Comparison of ENCODE assay signal across 8 cellular contexts in genomic region chr2:8685697-8686358, GRCh38. TPM values are rescaled to one million over a fixed set of nuclear protein-coding genes. Genes with fewer than 3 reads are reported as not detected.
DNase-seq lines count a peak whose midpoint lies in the region; ATAC-seq and TF ChIP-seq lines count a peak whose summit lies in the region.

No MANE protein-coding gene starts in this region.

- no peak for ATAC-seq in GM21786 (IDR thresholded peaks at IDR 0.05; ENCODE audit: unreplicated experiment)

- H4K20me1 ChIP-seq in DOHH2 (ENCODE audit: control insufficient read depth, insufficient read depth, low read depth, low read length) = peaks cover 7% of the 10 kb centered on the region; the same call in 1 of the 2 replicates

- peaks cover 30% of the 10 kb centered on the region for H3K79me2 ChIP-seq in DOHH2 (ENCODE audit: control insufficient read depth, low read length)

- H3K36me3 ChIP-seq in DOHH2 (ENCODE audit: control insufficient read depth, low read length) (peaks cover 18% of the 10 kb centered on the region), H7 (replicated peaks; ENCODE audit: control insufficient read depth, insufficient read depth, low read length) (no peaks in the 10 kb centered on the region)

- DNase-seq in H7 (peak; percentile 95), NCI-H1694 treated with DMSO at 0.1 percent for 48 hours (lab: John Stamatoyannopoulos, UW) (peak; percentile 77), cerebellar cortex (ENCODE audit: low spot score) (peak; percentile 44)
- peak; percentile 59 for DNase-seq in activated CD4-positive, CD25-positive, alpha-beta regulatory T cell treated with anti-CD3 and anti-CD28 coated beads, Interleukin-2, amount 50 U/mL, for 16 hours (ENCODE audit: low read depth, low spot score)
- peak; percentile 57 to 63 for DNase-seq in stimulated activated CD4-positive, alpha-beta T cell treated with anti-CD3 and anti-CD28 coated beads, Interleukin-15, amount 100 ng/mL, for 48 hours (ENCODE audit: low read depth in 2 of 2)

- H3K27ac ChIP-seq in DOHH2 (ENCODE audit: low read depth, low read length) = peak overlapping the region; percentile 78
- peak overlapping the region; percentile 62 for H3K27ac ChIP-seq in layer of hippocampus (ENCODE audit: low read depth, low read length)

- peak; percentile 86 for TF ChIP-seq CTCF in DOHH2 (IDR thresholded peaks at IDR 0.05; ENCODE audit: low read depth, low read length, poor library complexity, severe bottlenecking)

- H3K9me3 ChIP-seq in DOHH2 (ENCODE audit: control insufficient read depth, insufficient read depth, low read length) = no peaks in the 10 kb centered on the region

- H3K4me3 ChIP-seq in DOHH2 (ENCODE audit: low read length) (peak overlapping the region; percentile 85), H7 (ENCODE audit: insufficient read depth, low read depth, low read length) (peak overlapping the region; percentile 49)

- peaks cover 10% of the 10 kb centered on the region for H3F3A ChIP-seq in DOHH2 (ENCODE audit: control insufficient read depth, insufficient read depth)

- peak overlapping the region; percentile 90 for H3K4me2 ChIP-seq in DOHH2 (ENCODE audit: low read length)

- peaks cover 19% of the 10 kb centered on the region for H3K4me1 ChIP-seq in DOHH2 (ENCODE audit: control insufficient read depth, low read length)

- H3K27me3 ChIP-seq in DOHH2 (ENCODE audit: control insufficient read depth, low read length) = no peaks in the 10 kb centered on the region
- H3K27me3 ChIP-seq in H7 (ENCODE audit: control insufficient read depth, insufficient read depth, low read length) = peaks cover 31% of the 10 kb centered on the region
- H3K27me3 ChIP-seq in layer of hippocampus (ENCODE audit: control insufficient read depth, insufficient read depth, low read length) = no peaks in the 10 kb centered on the region

- no peaks in the 10 kb centered on the region for H3K9me2 ChIP-seq in DOHH2 (replicated peaks; ENCODE audit: control insufficient read depth, low read length)

RNA-seq across cellular contexts. Expression of gene ID2, which starts 4.0 kb away (rescaled TPM):
- total RNA-seq in H7 (2014; rRNA removed; shearing (Covaris generic)) = 38.7 and 58.2 TPM in 2 replicates

Comparison
In these comparisons a context has a peak if more than half of its experiments do, and no peak if none do; other contexts are left out.
1. DNase-seq: peak in every context shown above with its lines; median percentile 95 in H7; 77 in NCI-H1694 treated with DMSO at 0.1 percent for 48 hours; 60 in stimulated activated CD4-positive, alpha-beta T cell treated with anti-CD3 and anti-CD28 coated beads, Interleukin-15, amount 100 ng/mL, for 48 hours; 59 in activated CD4-positive, CD25-positive, alpha-beta regulatory T cell treated with anti-CD3 and anti-CD28 coated beads, Interleukin-2, amount 50 U/mL, for 16 hours; 44 in cerebellar cortex.